Comparison of ENCODE assay signal across 7 cellular contexts in genomic region chr16:30176876-30177275, GRCh38. TPM values are rescaled to one million over a fixed set of nuclear protein-coding genes. Genes with fewer than 3 reads are reported as not detected.
DNase-seq lines count a peak whose midpoint lies in the region; ATAC-seq, FAIRE-seq and TF ChIP-seq lines count a peak whose summit lies in the region.
"Not testable (repeated sequence)": the region's sequence is repeated elsewhere in the genome, so short reads cannot be mapped to it uniquely, and the experiment has no call there.

No MANE protein-coding gene starts in this region.

- not testable (repeated sequence) for H3K27me3 Mint-ChIP-seq in CD14-positive monocyte (ENCODE audit: low read depth in 3 of 3); astrocyte (ENCODE audit: low read depth, unreplicated experiment)

- not testable (repeated sequence) for H3K27ac ChIP-seq in astrocyte (ENCODE audit: low read depth, low read length); lower lobe of right lung; upper lobe of right lung

- intact Hi-C loops in CD14-positive monocyte (cut with micrococcal nuclease); cardiac septum (cut with DNase I); lower lobe of right lung (cut with DNase I); upper lobe of right lung (cut with DNase I): not testable (repeated sequence)

- not testable (repeated sequence) for H3K4me3 Mint-ChIP-seq in CD14-positive monocyte
- H3K4me3 Mint-ChIP-seq in astrocyte (ENCODE audit: unreplicated experiment) = peak overlapping the region; percentile 40

- H3K9me3 ChIP-seq in astrocyte (ENCODE audit: insufficient read depth, low read depth, low read length); lower lobe of right lung; upper lobe of right lung: not testable (repeated sequence)

- not testable (repeated sequence) for ATAC-seq in lower lobe of right lung, upper lobe of right lung

- H3K4me1 Mint-ChIP-seq in CD14-positive monocyte = peaks cover 15% of the 10 kb centered on the region
- H3K4me1 Mint-ChIP-seq in astrocyte (ENCODE audit: low read depth, unreplicated experiment) = not testable (repeated sequence)

- DNase-seq in CD14-positive monocyte (ENCODE audit: low spot score) (peak; percentile 64), KBM-7 (peak; percentile 31), MV-4-11 (lab: John Stamatoyannopoulos, UW) (peak; percentile 26), cardiac septum (ENCODE audit: low spot score) (peak; percentile 86), lower lobe of right lung (peak; percentile 65), upper lobe of right lung (peak; percentile 66)
- DNase-seq in astrocyte (ENCODE audit: low read depth) = not testable (repeated sequence)

- H3K79me2 ChIP-seq in astrocyte (ENCODE audit: insufficient read depth, low read length) = not testable (repeated sequence)

- H3K4me1 ChIP-seq in astrocyte (ENCODE audit: insufficient read depth, low read length); lower lobe of right lung; upper lobe of right lung: not testable (repeated sequence)

- H3K36me3 ChIP-seq in astrocyte (ENCODE audit: insufficient read depth, low read length); lower lobe of right lung; upper lobe of right lung: not testable (repeated sequence)

- H3K9me3 Mint-ChIP-seq in CD14-positive monocyte; astrocyte (ENCODE audit: unreplicated experiment): not testable (repeated sequence)

- not testable (repeated sequence) for H3K27me3 ChIP-seq in astrocyte (ENCODE audit: insufficient read depth, low read length); lower lobe of right lung (ENCODE audit: low read depth); upper lobe of right lung

- H3K36me3 Mint-ChIP-seq in CD14-positive monocyte; astrocyte (ENCODE audit: low read depth, unreplicated experiment): not testable (repeated sequence)

- H3K4me3 ChIP-seq in astrocyte (ENCODE audit: insufficient read depth, low read depth, low read length); lower lobe of right lung; upper lobe of right lung: not testable (repeated sequence)

- H3K27ac Mint-ChIP-seq in CD14-positive monocyte = peak overlapping the region in 4 of 7 donors; percentile 14 to 61 (median 45)
- not testable (repeated sequence) for H3K27ac Mint-ChIP-seq in astrocyte (ENCODE audit: unreplicated experiment)

- H2AFZ ChIP-seq in astrocyte (ENCODE audit: low read depth, low read length) = not testable (repeated sequence)

- H4K20me1 ChIP-seq in astrocyte (ENCODE audit: insufficient read depth, low read length) = not testable (repeated sequence)

- H3K4me2 ChIP-seq in astrocyte (ENCODE audit: low read length) = not testable (repeated sequence)

- FAIRE-seq in astrocyte (lab: Jason Lieb, UNC) = not testable (repeated sequence)

- not testable (repeated sequence) for H3K9ac ChIP-seq in astrocyte (ENCODE audit: low read length)

- not testable (repeated sequence) for TF ChIP-seq CTCF in CD14-positive monocyte (IDR thresholded peaks at IDR 0.05); astrocyte (IDR thresholded peaks at IDR 0.05; ENCODE audit: insufficient read depth, low read depth, low read length); lower lobe of right lung (IDR thresholded peaks at IDR 0.05); upper lobe of right lung (IDR thresholded peaks at IDR 0.05)

- in situ Hi-C loops in KBM-7 (cut with MboI; ENCODE audit: low pct_unique_long_range_greater_than_20kb, low sequenced_read_pairs) = not testable (repeated sequence)

RNA-seq across cellular contexts. Expression of gene CORO1A, which starts 6.5 kb away (rescaled TPM):
- 1,000 to 10,000 TPM; 1,314 to 1,346 TPM for polyA plus RNA-seq in CD14-positive monocyte
- total RNA-seq in astrocyte = 3.1 and 4.0 TPM in 2 replicates
- 7.4 TPM for total RNA-seq in cardiac septum
- total RNA-seq in lower lobe of right lung = 76.3 TPM
- 70.0 TPM for total RNA-seq in upper lobe of right lung

RNA-seq across cellular contexts. Expression of gene BOLA2B, which starts 16.6 kb away (rescaled TPM):
- polyA plus RNA-seq in CD14-positive monocyte = 100 to 1,000 TPM; 105 to 160 TPM
- total RNA-seq in astrocyte = 125 and 149 TPM in 2 replicates
- total RNA-seq in cardiac septum = 59.6 TPM
- total RNA-seq in lower lobe of right lung = 51.7 TPM
- total RNA-seq in upper lobe of right lung = 59.3 TPM

RNA-seq across cellular contexts. Expression of gene SLX1A, which starts 16.8 kb away (rescaled TPM):
- polyA plus RNA-seq in CD14-positive monocyte = 100 to 1,000 TPM; 162 to 163 TPM
- total RNA-seq in astrocyte = 10.9 and 14.5 TPM in 2 replicates
- total RNA-seq in cardiac septum = 24.9 TPM
- total RNA-seq in lower lobe of right lung = 28.6 TPM
- 49.4 TPM for total RNA-seq in upper lobe of right lung

RNA-seq across cellular contexts. Expression of gene SULT1A3, which starts 22.2 kb away (rescaled TPM):
- polyA plus RNA-seq in CD14-positive monocyte = 10 to 100 TPM; 20.9 to 28.3 TPM
- total RNA-seq in astrocyte = 8.6 and 11.9 TPM in 2 replicates
- total RNA-seq in cardiac septum = 7.0 TPM
- total RNA-seq in lower lobe of right lung = 23.1 TPM
- total RNA-seq in upper lobe of right lung = 10.6 TPM

RNA-seq across cellular contexts. Expression of gene MAPK3, which starts 53.9 kb away (rescaled TPM):
- 10 to 100 TPM in 1 of 2 donors, 1 to 10 TPM in 1; 8.1 to 10.2 TPM for polyA plus RNA-seq in CD14-positive monocyte
- total RNA-seq in astrocyte = 28.7 and 35.1 TPM in 2 replicates
- 47.8 TPM for total RNA-seq in cardiac septum
- 84.6 TPM for total RNA-seq in lower lobe of right lung
- total RNA-seq in upper lobe of right lung = 93.7 TPM
